8 cellular contexts compared by ENCODE assay signal in the genomic region with DNA sequence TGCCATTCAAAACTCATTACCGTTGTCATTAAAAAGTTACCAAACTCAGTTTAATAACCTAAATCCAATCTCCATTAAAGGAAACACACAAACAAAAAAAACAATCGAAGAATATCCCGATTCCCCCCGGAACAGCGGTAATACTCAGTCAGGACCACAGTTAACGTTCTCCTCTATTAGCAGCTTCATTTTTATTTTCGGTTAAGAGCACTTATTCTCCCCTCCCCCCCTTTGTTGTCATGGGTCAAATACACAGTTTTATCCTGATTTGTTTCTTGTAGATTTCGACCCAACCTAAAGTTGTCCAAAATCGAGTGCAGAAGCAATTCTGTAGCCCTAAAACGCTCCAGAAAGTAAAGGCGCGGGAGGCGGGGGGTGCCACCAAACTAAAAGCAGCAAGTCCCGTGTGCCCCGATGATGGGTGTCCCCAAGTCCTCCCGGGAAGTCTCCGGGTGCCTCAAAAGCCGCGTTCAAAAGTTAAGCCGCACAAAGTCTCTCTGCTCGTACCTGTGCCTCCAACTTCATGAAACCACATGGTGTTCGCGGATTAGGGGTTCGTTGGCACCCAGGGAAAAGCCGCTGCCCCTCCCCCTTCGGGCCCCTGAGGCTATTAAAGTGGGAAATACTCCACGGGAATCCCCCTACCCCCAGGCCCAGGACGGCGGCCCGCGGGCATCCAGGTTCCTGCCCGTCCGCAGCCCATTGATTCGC. TPM values are rescaled to one million over a fixed set of nuclear protein-coding genes. Genes with fewer than 3 reads are reported as not detected.
A peak's percentile ranks its signal among the peaks of the same experiment; 100 is the strongest.
DNase-seq lines count a peak whose midpoint lies in the region; ATAC-seq, FAIRE-seq and TF ChIP-seq lines count a peak whose summit lies in the region.

No MANE protein-coding gene starts in this region.

- FAIRE-seq in GM12892 (lab: Jason Lieb, UNC): no peak

- H3K27ac ChIP-seq in WERI-Rb-1 (peak overlapping the region; percentile 99), stomach smooth muscle (ENCODE audit: low read length) (peak overlapping the region; percentile 94)

- peak overlapping the region; percentile 86 for H3K4me3 ChIP-seq in WERI-Rb-1 (ENCODE audit: low read depth, low read length)
- H3K4me3 ChIP-seq in mucosa of stomach (ENCODE audit: low read length): peak overlapping the region; percentile 94
- H3K4me3 ChIP-seq in stomach smooth muscle (ENCODE audit: low read length in 2 of 2): peak overlapping the region; percentile 90

- TF ChIP-seq CTCF in WERI-Rb-1 (IDR thresholded peaks at IDR 0.05; ENCODE audit: low read depth, low read length): no peak

- DNase-seq in ELF-1 (ENCODE audit: low read depth, low spot score) (peak; percentile 27), WERI-Rb-1 (peak; percentile 61), NCI-H2107 treated with DMSO at 0.1 percent for 48 hours (lab: John Stamatoyannopoulos, UW; ENCODE audit: unreplicated experiment) (no peak), GM12892 (ENCODE audit: insufficient read length) (no peak)
- DNase-seq in effector CD8-positive, alpha-beta T cell (lab: John Stamatoyannopoulos, UW): peak; percentile 26

- no peak for TF ChIP-seq POLR2A in GM12892 (IDR thresholded peaks at IDR 0.05; ENCODE audit: low read depth, low read length)

- H3K36me3 ChIP-seq in WERI-Rb-1 (peaks cover 53% of the 10 kb centered on the region), mucosa of stomach (ENCODE audit: control insufficient read depth, insufficient read depth, low read length) (no peaks in the 10 kb centered on the region), stomach smooth muscle (ENCODE audit: control insufficient read depth in 2 of 2, insufficient read depth in 2 of 2, low read length in 2 of 2) (peaks cover 2 to 3% of the 10 kb centered on the region in 2 donors)

- peak overlapping the region; percentile 90 for H3K9ac ChIP-seq in mucosa of stomach (ENCODE audit: low read length)
- H3K9ac ChIP-seq in stomach smooth muscle (ENCODE audit: low read length in 2 of 2): peak overlapping the region; percentile 86 to 93

- H3K4me1 ChIP-seq in mucosa of stomach (ENCODE audit: control insufficient read depth, insufficient read depth, low read length) (peaks cover 17% of the 10 kb centered on the region), stomach smooth muscle (ENCODE audit: control insufficient read depth, insufficient read depth, low read length) (peaks cover 17% of the 10 kb centered on the region)

- peak; percentile 9 for ATAC-seq in HG03175 (IDR thresholded peaks at IDR 0.05; ENCODE audit: unreplicated experiment)

- H3K9me3 ChIP-seq in WERI-Rb-1 (ENCODE audit: severe bottlenecking) (peaks cover 4% of the 10 kb centered on the region), mucosa of stomach (ENCODE audit: control insufficient read depth, low read length) (no peaks in the 10 kb centered on the region), stomach smooth muscle (ENCODE audit: control insufficient read depth in 2 of 2, low read length in 2 of 2) (no peaks in the 10 kb centered on the region)

- H3K27me3 ChIP-seq in WERI-Rb-1 (ENCODE audit: insufficient read depth, low read depth, severe bottlenecking): no peaks in the 10 kb centered on the region
- no peaks in the 10 kb centered on the region for H3K27me3 ChIP-seq in mucosa of stomach (ENCODE audit: control insufficient read depth, insufficient read depth, low read length)
- H3K27me3 ChIP-seq in stomach smooth muscle (ENCODE audit: control insufficient read depth in 1 of 2, insufficient read depth in 2 of 2, low read length in 2 of 2): no peaks in the 10 kb centered on the region

RNA-seq across cellular contexts. Expression of a gene that starts 1.0 kb away (rescaled TPM):
- 300 TPM for polyA plus RNA-seq in GM12892 (2012; ENCODE audit: missing spikeins)

RNA-seq across cellular contexts. Expression of a gene that starts 23.7 kb away (rescaled TPM):
- polyA plus RNA-seq in GM12892 (2012; ENCODE audit: missing spikeins): 63.7 TPM

RNA-seq across cellular contexts. Expression of a gene that starts 27.5 kb away (rescaled TPM):
- 218 TPM for polyA plus RNA-seq in GM12892 (2012; ENCODE audit: missing spikeins)

RNA-seq across cellular contexts. Expression of a gene that starts 50.2 kb away (rescaled TPM):
- 33.8 TPM for polyA plus RNA-seq in GM12892 (2012; ENCODE audit: missing spikeins)

Comparison
In these comparisons a context has a peak if more than half of its experiments do, and no peak if none do; other contexts are left out.
1. DNase-seq: peak in ELF-1 (single experiment), WERI-Rb-1 (single experiment) and effector CD8-positive, alpha-beta T cell (single experiment); none in NCI-H2107 treated with DMSO at 0.1 percent for 48 hours (single experiment) and GM12892 (single experiment).
2. Peak in every context shown above with its lines, with median percentiles within 50 percentile points of each other: H3K4me3 ChIP-seq.